Comparison of ENCODE assay signal across 1 cellular context in genomic region chr19:40598121-40598917, GRCh38.
TF ChIP-seq lines count a peak whose summit lies in the region.

No MANE protein-coding gene starts in this region.

TF ChIP-seq in A549, 52 proteins besides CTCF, POLR2A, EP300 and RAD21 (continued from another document):
- TF ChIP-seq E2F6 (IDR thresholded peaks at IDR 0.05; ENCODE audit: borderline replicate concordance, low read depth), result peak; percentile 90
- TF ChIP-seq SREBF2 (IDR thresholded peaks at IDR 0.05), result no peak; the same call in 1 of the 2 replicates
- TF ChIP-seq EHMT2 (IDR thresholded peaks at IDR 0.05; ENCODE audit: low read depth), result no peak
- TF ChIP-seq CBX8 (IDR thresholded peaks at IDR 0.05), result no peak
- no peak for TF ChIP-seq EHF (CRISPR knock-in tag; IDR thresholded peaks at IDR 0.05)
- TF ChIP-seq RCOR1 (IDR thresholded peaks at IDR 0.05; ENCODE audit: low read depth, low read length), result no peak
- TF ChIP-seq ESRRA (IDR thresholded peaks at IDR 0.05; ENCODE audit: borderline replicate concordance, low read length), result no peak
- TF ChIP-seq ZC3H11A (IDR thresholded peaks at IDR 0.05), result 0 out of 2 replicates have a peak, but pooled peaks have one; percentile 12
- TF ChIP-seq HDAC2 (IDR thresholded peaks at IDR 0.05), result no peak
- no peak for TF ChIP-seq FOXS1 (CRISPR knock-in tag; IDR thresholded peaks at IDR 0.05)
- TF ChIP-seq HES2 (IDR thresholded peaks at IDR 0.05), result no peak
- no peak for TF ChIP-seq ATOH8 (CRISPR knock-in tag; IDR thresholded peaks at IDR 0.05; ENCODE audit: low read depth)
- TF ChIP-seq GATA3 (IDR thresholded peaks at IDR 0.05; ENCODE audit: borderline replicate concordance), result peak; percentile 73; the same call in 1 of the 2 replicates
- no peak for TF ChIP-seq ELK1 (IDR thresholded peaks at IDR 0.05; ENCODE audit: low read depth, low read length)
- TF ChIP-seq NR3C1 (IDR thresholded peaks at IDR 0.05), result no peak
- no peak for TF ChIP-seq NPAS2 (CRISPR knock-in tag; IDR thresholded peaks at IDR 0.05; ENCODE audit: borderline replicate concordance)
- peak in 1 of 2 experiments; percentile 66; a peak in 1 of 5 replicates for TF ChIP-seq JUN (IDR thresholded peaks at IDR 0.05)
- no peak for TF ChIP-seq FOSB (CRISPR knock-in tag; IDR thresholded peaks at IDR 0.05)
- no peak for TF ChIP-seq CBX2 (IDR thresholded peaks at IDR 0.05; ENCODE audit: borderline replicate concordance, low read depth)
- TF ChIP-seq PBX3 (IDR thresholded peaks at IDR 0.05), result peak; percentile 29; the same call in 1 of the 2 replicates
- TF ChIP-seq MAFK (IDR thresholded peaks at IDR 0.05; ENCODE audit: partially characterized antibody), result peak; percentile 6
- TF ChIP-seq HOXB5 (CRISPR knock-in tag; IDR thresholded peaks at IDR 0.05), result no peak
- no peak for TF ChIP-seq ZFP36 (IDR thresholded peaks at IDR 0.05; ENCODE audit: borderline replicate concordance, partially characterized antibody)
- TF ChIP-seq CHD4 (IDR thresholded peaks at IDR 0.05; ENCODE audit: borderline replicate concordance), result no peak
